In the genomic region with DNA sequence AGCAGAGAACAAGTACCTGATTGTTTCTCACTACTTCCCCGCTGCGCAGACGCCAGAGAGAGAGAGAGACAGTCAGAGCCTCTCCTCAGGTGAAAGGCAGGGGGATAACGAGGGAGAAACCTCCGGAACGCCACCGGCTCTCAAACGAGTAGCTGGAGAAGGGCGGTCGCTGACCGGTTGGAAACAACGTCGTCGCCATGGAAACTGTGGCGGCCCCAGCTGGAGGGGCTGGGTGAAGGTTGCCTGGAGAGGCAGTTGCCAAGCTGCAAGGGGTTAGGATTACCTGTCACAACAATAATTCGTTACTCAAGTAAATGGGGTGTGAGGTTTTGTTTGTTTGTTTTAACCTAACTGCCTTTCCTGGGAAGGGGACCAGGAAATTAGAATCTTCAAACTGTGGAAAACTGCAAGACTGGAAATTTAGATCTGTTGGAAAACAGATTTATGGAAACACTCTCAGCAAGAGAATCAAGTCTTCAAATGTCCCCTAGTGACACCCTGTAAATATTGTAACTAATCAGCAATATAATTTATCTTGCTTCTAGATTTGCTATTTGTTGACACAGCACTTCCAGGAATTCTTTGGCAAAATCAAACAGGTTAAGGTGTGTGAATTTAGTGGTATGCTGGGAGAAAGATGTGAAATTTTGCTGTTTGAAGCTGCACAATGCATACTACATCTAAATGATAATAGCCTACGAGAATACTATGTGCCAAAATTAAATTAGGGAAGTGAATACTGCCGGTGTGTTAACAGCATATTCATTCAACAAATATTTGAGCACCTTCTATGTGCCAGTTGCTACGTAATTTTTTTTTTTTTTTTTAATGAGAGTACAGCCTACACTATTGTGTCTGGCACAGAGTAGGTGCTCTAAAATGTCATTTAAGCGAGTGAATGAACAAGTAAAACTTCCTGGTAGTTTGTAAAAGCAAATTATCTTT, we compare ENCODE assay signal across 8 cellular contexts. TPM values are rescaled to one million over a fixed set of nuclear protein-coding genes. Genes with fewer than 3 reads are reported as not detected.
DNase-seq lines count a peak whose midpoint lies in the region; ATAC-seq and TF ChIP-seq lines count a peak whose summit lies in the region.

A gene with protein sequence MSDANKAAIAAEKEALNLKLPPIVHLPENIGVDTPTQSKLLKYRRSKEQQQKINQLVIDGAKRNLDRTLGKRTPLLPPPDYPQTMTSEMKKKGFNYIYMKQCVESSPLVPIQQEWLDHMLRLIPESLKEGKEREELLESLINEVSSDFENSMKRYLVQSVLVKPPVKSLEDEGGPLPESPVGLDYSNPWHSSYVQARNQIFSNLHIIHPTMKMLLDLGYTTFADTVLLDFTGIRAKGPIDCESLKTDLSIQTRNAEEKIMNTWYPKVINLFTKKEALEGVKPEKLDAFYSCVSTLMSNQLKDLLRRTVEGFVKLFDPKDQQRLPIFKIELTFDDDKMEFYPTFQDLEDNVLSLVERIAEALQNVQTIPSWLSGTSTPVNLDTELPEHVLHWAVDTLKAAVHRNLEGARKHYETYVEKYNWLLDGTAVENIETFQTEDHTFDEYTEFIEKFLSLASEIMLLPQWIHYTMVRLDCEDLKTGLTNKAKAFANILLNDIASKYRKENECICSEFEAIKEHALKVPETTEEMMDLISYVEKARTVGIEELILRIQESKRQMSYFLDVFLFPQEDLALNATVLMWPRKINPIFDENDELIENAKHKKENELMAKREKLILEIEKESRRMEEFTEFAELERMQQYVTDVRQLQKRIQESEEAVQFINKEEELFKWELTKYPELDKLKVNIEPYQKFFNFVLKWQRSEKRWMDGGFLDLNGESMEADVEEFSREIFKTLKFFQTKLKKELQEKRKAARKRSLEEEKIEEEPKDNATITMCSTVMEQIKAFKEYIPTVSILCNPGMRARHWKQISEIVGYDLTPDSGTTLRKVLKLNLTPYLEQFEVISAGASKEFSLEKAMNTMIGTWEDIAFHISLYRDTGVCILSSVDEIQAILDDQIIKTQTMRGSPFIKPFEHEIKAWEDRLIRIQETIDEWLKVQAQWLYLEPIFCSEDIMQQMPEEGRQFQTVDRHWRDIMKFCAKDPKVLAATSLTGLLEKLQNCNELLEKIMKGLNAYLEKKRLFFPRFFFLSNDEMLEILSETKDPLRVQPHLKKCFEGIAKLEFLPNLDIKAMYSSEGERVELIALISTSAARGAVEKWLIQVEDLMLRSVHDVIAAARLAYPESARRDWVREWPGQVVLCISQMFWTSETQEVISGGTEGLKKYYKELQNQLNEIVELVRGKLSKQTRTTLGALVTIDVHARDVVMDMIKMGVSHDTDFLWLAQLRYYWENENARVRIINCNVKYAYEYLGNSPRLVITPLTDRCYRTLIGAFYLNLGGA (N-terminal part only) (minus strand): TSS at position 164 of the 945 bp plus-strand sequence. CDS start 1,474 bp downstream, outside the sequence.

- no peaks in the 10 kb centered on the region for H3K27me3 ChIP-seq in skeletal muscle satellite cell (ENCODE audit: control insufficient read depth, insufficient read depth, low read length)

- no peaks in the 10 kb centered on the region for H3K36me3 ChIP-seq in skeletal muscle satellite cell (ENCODE audit: insufficient read depth, low read length)

- peak within 1 kb of the TSS; percentile 28 for H3K4me3 ChIP-seq in LNCaP clone FGC (ENCODE audit: low read depth, low read length)
- peak within 1 kb of the TSS; percentile 61 for H3K4me3 ChIP-seq in skeletal muscle satellite cell (ENCODE audit: low read length)

- peak; percentile 87 for DNase-seq in DMS53 (lab: John Stamatoyannopoulos, UW)
- no peak for DNase-seq in LNCaP clone FGC (ENCODE audit: low read depth)
- DNase-seq in left ventricle myocardium superior, result no peak
- DNase-seq in HK-2 (ENCODE audit: unreplicated experiment), result no peak
- DNase-seq in medulla oblongata (ENCODE audit: extremely low spot score), result no peak
- DNase-seq in T1000 (lab: John Stamatoyannopoulos, UW), result no peak

- intact Hi-C loops in left ventricle myocardium superior (cut with micrococcal nuclease), result no loop called here

- H3K9ac ChIP-seq in skeletal muscle satellite cell (ENCODE audit: low read depth, low read length), result no peak within 1 kb of the TSS

- peaks cover 4% of the 10 kb centered on the region for H3K4me1 ChIP-seq in skeletal muscle satellite cell (ENCODE audit: control insufficient read depth, insufficient read depth, low read length)

- H3K27ac ChIP-seq in VCaP, result peak within 1 kb of the TSS; percentile 55

- H3K9me3 ChIP-seq in skeletal muscle satellite cell (replicated peaks; ENCODE audit: low read length), result no peaks in the 10 kb centered on the region

- H3K4me2 ChIP-seq in skeletal muscle satellite cell (ENCODE audit: low read length), result peak within 1 kb of the TSS; percentile 80

- TF ChIP-seq CTCF in LNCaP clone FGC (IDR thresholded peaks at IDR 0.05; ENCODE audit: control insufficient read depth, extremely low read depth, insufficient read depth), result no peak
- no peak for TF ChIP-seq CTCF in VCaP (conservative IDR thresholded peaks at IDR 0.05)

- ATAC-seq in left ventricle myocardium superior, result peak; percentile 15

RNA-seq across cellular contexts. Expression of the gene that starts here (rescaled TPM):
- 0.02 TPM for total RNA-seq in left ventricle myocardium superior
- total RNA-seq in skeletal muscle satellite cell (2012; rRNA removed), result under 0.01 TPM in 2 replicates

Comparison
In these comparisons a context has a peak if more than half of its experiments do, and no peak if none do; other contexts are left out.
1. Peak in ATAC-seq in left ventricle myocardium superior; RNA of the gene not detected or under 1 TPM.